Comparison of ENCODE assay signal across 8 cellular contexts in the genomic region with DNA sequence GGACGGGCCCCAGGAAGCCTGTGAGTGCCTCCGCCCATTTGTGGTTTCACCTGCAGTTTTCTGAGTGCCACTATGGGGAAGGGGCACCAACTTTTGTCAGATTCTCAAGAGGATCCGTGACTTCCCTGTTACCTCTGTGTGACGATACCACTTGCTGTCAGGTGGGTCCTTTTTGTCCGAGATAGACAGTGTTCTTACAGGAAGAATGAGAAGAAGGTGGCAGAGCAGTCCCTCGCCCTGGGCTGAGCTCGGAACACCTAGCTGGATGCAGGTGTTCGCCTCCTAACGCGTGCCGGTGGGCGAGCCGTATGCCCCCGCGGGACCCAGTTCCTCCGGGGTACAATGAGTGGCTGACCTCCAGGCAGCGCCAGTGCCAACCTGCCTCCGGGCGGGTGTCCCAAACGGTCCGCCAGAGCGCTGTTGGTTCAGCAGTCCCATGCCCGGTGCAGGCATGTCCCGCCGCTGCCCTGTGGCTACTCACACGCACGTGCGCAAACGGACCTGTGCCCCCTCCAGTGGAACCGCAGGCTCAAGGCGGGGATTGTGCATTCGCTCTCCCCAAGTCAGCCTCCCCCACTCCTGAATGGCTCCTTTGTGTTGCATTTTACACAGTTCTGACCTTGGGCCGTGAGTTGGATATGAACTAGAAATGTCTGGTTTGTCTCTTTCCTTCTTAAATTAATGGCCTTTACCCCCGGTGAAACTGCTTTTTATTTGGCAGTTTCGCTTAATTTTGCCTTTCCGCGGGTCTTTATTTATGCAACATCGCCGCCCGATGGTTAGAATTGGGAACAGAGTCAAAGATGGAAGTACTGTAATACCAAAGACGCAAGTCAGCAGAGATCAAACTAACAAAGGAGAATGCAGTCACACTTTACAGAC. TPM values are rescaled to one million over a fixed set of nuclear protein-coding genes. Genes with fewer than 3 reads are reported as not detected.
DNase-seq lines count a peak whose midpoint lies in the region; ATAC-seq and TF ChIP-seq lines count a peak whose summit lies in the region.

No MANE protein-coding gene starts in this region.

- H3K4me3 Mint-ChIP-seq in endodermal cell = peak overlapping the region; percentile 66

- no peaks in the 10 kb centered on the region for H3K79me1 ChIP-seq in mesendoderm (ENCODE audit: low read length)

- no peak overlapping the region for H3K27ac ChIP-seq in DOHH2 (ENCODE audit: low read depth, low read length)
- H3K27ac ChIP-seq in HL-60 (replicated peaks) = peak overlapping the region; percentile 40
- H3K27ac ChIP-seq in endodermal cell (ENCODE audit: low read depth, low read length) = peak overlapping the region; percentile 58
- H3K27ac ChIP-seq in mesendoderm (ENCODE audit: low read depth, low read length) = no peak overlapping the region

- H3F3A ChIP-seq in DOHH2 (ENCODE audit: control insufficient read depth, insufficient read depth) = no peaks in the 10 kb centered on the region

- H3K4me2 ChIP-seq in DOHH2 (ENCODE audit: low read length) (peak overlapping the region; percentile 93), mesendoderm (ENCODE audit: low read length) (peak overlapping the region; percentile 83)

- no peak overlapping the region for H3K23ac ChIP-seq in mesendoderm (ENCODE audit: low read length)

- no peak for ATAC-seq in GM19035 (IDR thresholded peaks at IDR 0.05; ENCODE audit: unreplicated experiment)

- H4K20me1 ChIP-seq in DOHH2 (ENCODE audit: control insufficient read depth, insufficient read depth, low read depth, low read length) = no peaks in the 10 kb centered on the region

- H2BK120ac ChIP-seq in mesendoderm (ENCODE audit: low read depth, low read length) = no peak overlapping the region

- no peaks in the 10 kb centered on the region for H3K36me3 ChIP-seq in DOHH2 (ENCODE audit: control insufficient read depth, low read length)
- peaks cover 3% of the 10 kb centered on the region for H3K36me3 ChIP-seq in NT2/D1 (ENCODE audit: insufficient read depth, insufficient read length, low read length)
- H3K36me3 ChIP-seq in endodermal cell (ENCODE audit: control insufficient read depth, insufficient read depth, low read length) = no peaks in the 10 kb centered on the region
- no peaks in the 10 kb centered on the region for H3K36me3 ChIP-seq in mesendoderm (ENCODE audit: control insufficient read depth, insufficient read depth, low read length)

- no peaks in the 10 kb centered on the region for H3K9me3 Mint-ChIP-seq in endodermal cell

- 1 to 3% methylated on average over 26 to 41 of the region's 41 CpGs for WGBS in endodermal cell (ENCODE audit: insufficient coverage in 1 of 2, insufficient read length in 1 of 2), 2 experiments
- WGBS in mesendoderm (ENCODE audit: extremely low coverage, insufficient coverage, low lambda C conversion rate) = no CpG with 5 or more reads among the region's 41 CpGs

- H3K4ac ChIP-seq in mesendoderm (ENCODE audit: low read depth, low read length) = no peak overlapping the region

- H3K9me3 ChIP-seq in DOHH2 (ENCODE audit: control insufficient read depth, insufficient read depth, low read length) (no peaks in the 10 kb centered on the region), NT2/D1 (ENCODE audit: insufficient read depth, low read length) (no peaks in the 10 kb centered on the region), endodermal cell (ENCODE audit: control insufficient read depth, low read length) (no peaks in the 10 kb centered on the region)

- H3K27me3 ChIP-seq in DOHH2 (ENCODE audit: control insufficient read depth, low read length) (peaks cover 62% of the 10 kb centered on the region), HL-60 (ENCODE audit: insufficient read depth, poor library complexity, severe bottlenecking) (no peaks in the 10 kb centered on the region), NT2/D1 (ENCODE audit: insufficient read depth, insufficient read length) (peaks cover 18% of the 10 kb centered on the region), endodermal cell (ENCODE audit: control insufficient read depth, insufficient read depth, low read length, poor library complexity, severe bottlenecking) (peaks cover 19% of the 10 kb centered on the region), mesendoderm (ENCODE audit: insufficient read depth, low read length, poor library complexity) (peaks cover 2% of the 10 kb centered on the region)

- H3K36me3 Mint-ChIP-seq in endodermal cell (ENCODE audit: low read depth) = no peaks in the 10 kb centered on the region

- H4K8ac ChIP-seq in mesendoderm (ENCODE audit: low read depth, low read length) = no peak overlapping the region

- H2AK5ac ChIP-seq in mesendoderm (ENCODE audit: low read length) = no peak overlapping the region

- no peak overlapping the region for H3K18ac ChIP-seq in mesendoderm (ENCODE audit: low read length)

- no peak overlapping the region for H4K5ac ChIP-seq in mesendoderm (ENCODE audit: low read length)

- peak overlapping the region; percentile 84 for H3K56ac ChIP-seq in mesendoderm (ENCODE audit: low read length)

- H3K4me1 ChIP-seq in DOHH2 (ENCODE audit: control insufficient read depth, low read length) = peaks cover 23% of the 10 kb centered on the region
- H3K4me1 ChIP-seq in NT2/D1 (ENCODE audit: insufficient read depth, insufficient read length) = no peaks in the 10 kb centered on the region
- H3K4me1 ChIP-seq in endodermal cell (ENCODE audit: control insufficient read depth, insufficient read depth, low read length) = no peaks in the 10 kb centered on the region
- peaks cover 3% of the 10 kb centered on the region for H3K4me1 ChIP-seq in mesendoderm (ENCODE audit: control insufficient read depth, low read depth, low read length)

- H3K27ac Mint-ChIP-seq in endodermal cell = peak overlapping the region; percentile 86

- H3K9me2 ChIP-seq in DOHH2 (replicated peaks; ENCODE audit: control insufficient read depth, low read length) = no peaks in the 10 kb centered on the region

- DNase-seq in HL-60 (ENCODE audit: low read depth in 1 of 2, low spot score in 1 of 2) (peak; percentile 54 to 84), NT2/D1 (ENCODE audit: low read depth, low spot score) (no peak), endodermal cell (peak; percentile 86), mesendoderm (peak; percentile 79)
- peak; percentile 28 for DNase-seq in activated CD8-positive, alpha-beta memory T cell treated with anti-CD3 and anti-CD28 coated beads, Interleukin-2, amount 50 U/mL, for 1 hour (ENCODE audit: extremely low read depth)
- peak; percentile 64 for DNase-seq in stimulated activated CD8-positive, alpha-beta memory T cell treated with anti-CD3 and anti-CD28 coated beads, Interleukin-12 subunit alpha, Interleukin-12 subunit beta, amount 100 ng/mL, for 1 hour (ENCODE audit: low read depth)

- peak overlapping the region; percentile 80 for H3K4me3 ChIP-seq in DOHH2 (ENCODE audit: low read length)
- H3K4me3 ChIP-seq in HL-60 (replicated peaks; ENCODE audit: insufficient read depth, low read length) = peak overlapping the region; percentile 58
- peak overlapping the region; percentile 62 for H3K4me3 ChIP-seq in NT2/D1 (ENCODE audit: insufficient read length, low read depth)
- H3K4me3 ChIP-seq in endodermal cell (ENCODE audit: low read length) = peak overlapping the region; percentile 90
- H3K4me3 ChIP-seq in mesendoderm (ENCODE audit: low read length) = peak overlapping the region; percentile 25

- H2BK15ac ChIP-seq in mesendoderm (replicated peaks; ENCODE audit: low read depth) = no peak overlapping the region

- H2BK5ac ChIP-seq in mesendoderm (ENCODE audit: low read length) = peak overlapping the region; percentile 57

- TF ChIP-seq CTCF in DOHH2 (IDR thresholded peaks at IDR 0.05; ENCODE audit: low read depth, low read length, poor library complexity, severe bottlenecking) = peak; percentile 95
- TF ChIP-seq CTCF in HL-60 (IDR thresholded peaks at IDR 0.05; ENCODE audit: insufficient read depth, low read length) = peak; percentile 34
- TF ChIP-seq CTCF in endodermal cell (conservative IDR thresholded peaks at IDR 0.05) = peak; percentile 94

- peaks cover 37% of the 10 kb centered on the region for H3K27me3 Mint-ChIP-seq in endodermal cell (ENCODE audit: insufficient read depth)

- H3K9ac ChIP-seq in NT2/D1 (ENCODE audit: insufficient read length, low read depth) (peak overlapping the region; percentile 79), endodermal cell (ENCODE audit: extremely low read depth, low read length, poor library complexity, severe bottlenecking) (peak overlapping the region; percentile 54), mesendoderm (ENCODE audit: low read length) (peak overlapping the region; percentile 61)

- H3K79me2 ChIP-seq in DOHH2 (ENCODE audit: control insufficient read depth, low read length) = no peaks in the 10 kb centered on the region
- no peaks in the 10 kb centered on the region for H3K79me2 ChIP-seq in mesendoderm (ENCODE audit: control insufficient read depth, insufficient read depth, low read length)

- peaks cover 32% of the 10 kb centered on the region for H3K4me1 Mint-ChIP-seq in endodermal cell

RNA-seq across cellular contexts. Expression of a gene that starts 1.1 kb away (rescaled TPM):
- 1 to 10 TPM; 2.9 to 5.2 TPM for total RNA-seq in endodermal cell
- polyA plus RNA-seq in endodermal cell (2013, experiment 1 of 2) = 8.4 TPM
- 8.3 TPM for polyA plus RNA-seq in endodermal cell (2013, experiment 2 of 2)
- 2.6 TPM for polyA plus RNA-seq in mesendoderm (2013, experiment 1 of 2)
- 2.5 TPM for polyA plus RNA-seq in mesendoderm (2013, experiment 2 of 2)

Comparison
In these comparisons a context has a peak if more than half of its experiments do, and no peak if none do; other contexts are left out.
1. H3K27ac ChIP-seq: peak in HL-60 (single experiment) and endodermal cell (single experiment); none in DOHH2 (single experiment) and mesendoderm (single experiment).
2. H3K4me3 ChIP-seq: peak in every context shown above with its lines; median percentile 90 in endodermal cell; 80 in DOHH2; 62 in NT2/D1; 58 in HL-60; 25 in mesendoderm.
3. CTCF ChIP-seq: peak in every context shown above with its lines; median percentile 95 in DOHH2; 94 in endodermal cell; 34 in HL-60.
4. Peak in every context shown above with its lines, with median percentiles within 50 percentile points of each other: H3K9ac ChIP-seq.